ENCODE assay signal across 8 cellular contexts in genomic region chr21:37564341-37564923, GRCh38.
DNase-seq lines count a peak whose midpoint lies in the region; ATAC-seq and TF ChIP-seq lines count a peak whose summit lies in the region.

No MANE protein-coding gene starts in this region.

- no peaks in the 10 kb centered on the region for H3K79me2 ChIP-seq in neural cell (replicated peaks; ENCODE audit: insufficient read depth, low read length)

- TF ChIP-seq CTCF in fibroblast of the aortic adventitia (IDR thresholded peaks at IDR 0.05; ENCODE audit: insufficient read depth, low read length) (no peak), neural cell (IDR thresholded peaks at IDR 0.05; ENCODE audit: poor library complexity, severe bottlenecking) (no peak), stomach (IDR thresholded peaks at IDR 0.05) (no peak)

- TF ChIP-seq EP300 in neural cell (conservative IDR thresholded peaks at IDR 0.05; ENCODE audit: poor library complexity, severe bottlenecking) (no peak), stomach (IDR thresholded peaks at IDR 0.05) (no peak)

- no peaks in the 10 kb centered on the region for H3K9me3 Mint-ChIP-seq in activated T-helper 2 cell treated with anti-CD3 and anti-CD28 coated beads, Interferon-gamma antibody, Interleukin-2, Interleukin-4, amounts not matched to agents 10 μg/mL and 5 μg/mL and 100 μg/mL, durations not matched to agents 14 hours and 24 hours and 36 hours

- H3K27me3 ChIP-seq in neural cell (ENCODE audit: insufficient read depth, low read depth, low read length) (no peaks in the 10 kb centered on the region), stomach (no peaks in the 10 kb centered on the region)

- no peaks in the 10 kb centered on the region for H3K36me3 Mint-ChIP-seq in activated T-helper 2 cell treated with anti-CD3 and anti-CD28 coated beads, Interferon-gamma antibody, Interleukin-2, Interleukin-4, amounts not matched to agents 10 μg/mL and 5 μg/mL and 100 μg/mL, durations not matched to agents 14 hours and 24 hours and 36 hours (ENCODE audit: low read depth)

- H3K4me3 ChIP-seq in fibroblast of the aortic adventitia (ENCODE audit: low read depth, low read length) (peak overlapping the region; percentile 77), neural cell (ENCODE audit: low read length) (peak overlapping the region; percentile 52), stomach (peak overlapping the region; percentile 57 to 85 (median 72))

- WGBS in stomach, 5 donors = 11 to 24% (median 17%) methylated on average over 11 to 14 of the region's 14 CpGs

- peak; percentile 31 for ATAC-seq in GM21515 (IDR thresholded peaks at IDR 0.05; ENCODE audit: unreplicated experiment)

- H3K9me3 ChIP-seq in neural cell (ENCODE audit: low read length) = no peaks in the 10 kb centered on the region
- H3K9me3 ChIP-seq in stomach = no peaks in the 10 kb centered on the region

- H3K9me2 ChIP-seq in neural cell (ENCODE audit: insufficient read depth, low read length) = no peaks in the 10 kb centered on the region

- peaks cover 2% of the 10 kb centered on the region for H3K27me3 Mint-ChIP-seq in activated T-helper 2 cell treated with anti-CD3 and anti-CD28 coated beads, Interferon-gamma antibody, Interleukin-2, Interleukin-4, amounts not matched to agents 10 μg/mL and 5 μg/mL and 100 μg/mL, durations not matched to agents 14 hours and 24 hours and 36 hours (ENCODE audit: low read depth)

- intact Hi-C loops in activated T-helper 2 cell treated with anti-CD3 and anti-CD28 coated beads, Interferon-gamma antibody, Interleukin-2, Interleukin-4, amounts not matched to agents 10 μg/mL and 5 μg/mL and 100 μg/mL, durations not matched to agents 14 hours and 24 hours and 36 hours (cut with micrococcal nuclease) = loop anchor here (1.0 to 10.0 kb wide), 7 partner anchors 62 to 1883 kb away; partner anchors contain the start of genes DYRK1A, HLCS, LCA5L and VPS26C
- intact Hi-C loops in stomach (cut with DNase I; ENCODE audit: low total_unique reads) = no loop called here

- no peak overlapping the region for H2AFZ ChIP-seq in neural cell (ENCODE audit: low read depth, low read length)

- H3K36me3 ChIP-seq in neural cell (ENCODE audit: insufficient read depth, low read length) (no peaks in the 10 kb centered on the region), stomach (no peaks in the 10 kb centered on the region)

- TF ChIP-seq RAD21 in neural cell (conservative IDR thresholded peaks at IDR 0.05) = peak; percentile 12

- peaks cover 17% of the 10 kb centered on the region for H3K4me1 Mint-ChIP-seq in activated T-helper 2 cell treated with anti-CD3 and anti-CD28 coated beads, Interferon-gamma antibody, Interleukin-2, Interleukin-4, amounts not matched to agents 10 μg/mL and 5 μg/mL and 100 μg/mL, durations not matched to agents 14 hours and 24 hours and 36 hours (ENCODE audit: low read depth)

- no peaks in the 10 kb centered on the region for H3F3A ChIP-seq in neural cell (ENCODE audit: insufficient read depth, low read length, poor library complexity, severe bottlenecking)

- peak overlapping the region; percentile 98 for H3K27ac Mint-ChIP-seq in activated T-helper 2 cell treated with anti-CD3 and anti-CD28 coated beads, Interferon-gamma antibody, Interleukin-2, Interleukin-4, amounts not matched to agents 10 μg/mL and 5 μg/mL and 100 μg/mL, durations not matched to agents 14 hours and 24 hours and 36 hours

- TF ChIP-seq POLR2A in stomach (IDR thresholded peaks at IDR 0.05) = no peak

- peak; percentile 6 for DNase-seq in COLO829 (ENCODE audit: low spot score)
- peak; percentile 37 for DNase-seq in HuH-7 (ENCODE audit: low spot score)
- peak; percentile 80 for DNase-seq in activated T-helper 2 cell treated with anti-CD3 and anti-CD28 coated beads, Interferon-gamma antibody, Interleukin-2, Interleukin-4, amounts not matched to agents 10 μg/mL and 5 μg/mL and 100 μg/mL, durations not matched to agents 14 hours and 24 hours and 36 hours (ENCODE audit: low spot score)
- DNase-seq in fibroblast of the aortic adventitia (ENCODE audit: low read depth) = peak; percentile 97
- peak; percentile 77 for DNase-seq in stomach

- no peak overlapping the region for H3K27ac ChIP-seq in neural cell (ENCODE audit: low read length)
- peak overlapping the region; percentile 78 to 97 (median 95) for H3K27ac ChIP-seq in stomach

- no peak overlapping the region for H3K4me2 ChIP-seq in neural cell (ENCODE audit: low read length)

- peaks cover 7 to 30% (median 29%) of the 10 kb centered on the region in 4 donors for H3K4me1 ChIP-seq in stomach

- H3K4me3 Mint-ChIP-seq in activated T-helper 2 cell treated with anti-CD3 and anti-CD28 coated beads, Interferon-gamma antibody, Interleukin-2, Interleukin-4, amounts not matched to agents 10 μg/mL and 5 μg/mL and 100 μg/mL, durations not matched to agents 14 hours and 24 hours and 36 hours (ENCODE audit: low read depth) = peak overlapping the region; percentile 86

- H4K20me1 ChIP-seq in neural cell (ENCODE audit: insufficient read depth) = no peaks in the 10 kb centered on the region

- no peak overlapping the region for H3K9ac ChIP-seq in neural cell (ENCODE audit: low read length)

TF ChIP-seq in PFSK-1, 5 proteins besides CTCF, POLR2A, EP300 and RAD21:
- TF ChIP-seq FOXP2 (optimal IDR thresholded peaks at IDR 0.05; ENCODE audit: borderline replicate concordance, extremely low read depth, extremely low read length, insufficient read depth) = peak; percentile 62
- TF ChIP-seq TAF1 (IDR thresholded peaks at IDR 0.05; ENCODE audit: borderline replicate concordance, insufficient read depth, low read length) = no peak

TF ChIP-seq in neural cell, 6 proteins besides CTCF, POLR2A, EP300 and RAD21:
- TF ChIP-seq MXI1 (conservative IDR thresholded peaks at IDR 0.05; ENCODE audit: poor library complexity, severe bottlenecking) = no peak
- no peak for TF ChIP-seq SMC3 (conservative IDR thresholded peaks at IDR 0.05; ENCODE audit: poor library complexity)
- TF ChIP-seq POLR2AphosphoS5 (IDR thresholded peaks at IDR 0.05) = no peak
- no peak for TF ChIP-seq TAF1 (IDR thresholded peaks at IDR 0.05; ENCODE audit: low read depth)
- no peak for TF ChIP-seq REST (IDR thresholded peaks at IDR 0.05; ENCODE audit: borderline replicate concordance)
- no peak for TF ChIP-seq EZH2 (IDR thresholded peaks at IDR 0.05; ENCODE audit: borderline replicate concordance, insufficient read depth, low read length, poor library complexity, severe bottlenecking)

Comparison
In these comparisons a context has a peak if more than half of its experiments do, and no peak if none do; other contexts are left out.
1. DNase-seq: peak in every context shown above with its lines; median percentile 97 in fibroblast of the aortic adventitia; 80 in activated T-helper 2 cell treated with anti-CD3 and anti-CD28 coated beads, Interferon-gamma antibody, Interleukin-2, Interleukin-4, amounts not matched to agents 10 μg/mL and 5 μg/mL and 100 μg/mL, durations not matched to agents 14 hours and 24 hours and 36 hours; 77 in stomach; 37 in HuH-7; 6 in COLO829.